In the genomic region with DNA sequence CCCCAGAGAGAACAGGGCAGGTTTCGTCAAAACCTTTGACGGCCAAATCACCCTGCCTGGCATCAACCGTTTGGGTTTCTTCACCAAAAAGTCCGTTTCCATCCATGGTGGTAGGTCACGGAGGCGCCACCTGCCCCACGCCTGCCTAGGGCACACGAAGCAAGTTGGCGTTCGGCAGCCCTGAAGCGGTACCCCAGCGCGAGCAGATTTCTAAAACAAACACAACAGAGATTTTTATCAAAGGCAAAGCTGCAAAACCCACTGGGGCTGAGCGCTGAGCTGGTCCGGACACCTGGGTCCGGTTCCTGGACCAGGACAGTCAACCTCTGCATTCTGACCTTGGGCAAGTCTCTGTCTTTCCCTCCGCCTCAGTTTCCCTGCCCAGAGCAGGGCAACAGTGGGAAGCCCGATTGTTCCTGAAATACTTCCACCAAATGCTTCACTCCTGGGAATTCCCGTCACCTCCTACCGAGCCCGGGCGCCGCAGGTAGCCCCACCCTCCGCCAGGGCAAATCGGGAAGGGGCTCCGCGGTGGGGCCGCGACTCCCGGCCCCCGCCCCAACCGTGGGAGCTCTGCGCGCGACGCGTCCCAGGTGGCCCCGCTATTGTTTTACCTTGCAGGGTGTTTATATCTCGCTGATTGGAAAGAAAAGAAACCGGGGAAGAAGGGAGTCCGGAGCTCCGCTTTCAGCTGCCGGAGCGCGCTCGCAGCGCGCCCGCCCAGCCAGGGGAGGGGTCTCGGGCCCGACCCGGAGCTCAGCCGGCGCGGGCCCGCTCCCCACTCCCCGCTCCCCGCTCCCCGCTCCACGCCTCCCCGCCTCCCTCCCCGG, we compare ENCODE assay signal across 8 cellular contexts. TPM values are rescaled to one million over a fixed set of nuclear protein-coding genes. Genes with fewer than 3 reads are reported as not detected.
DNase-seq lines count a peak whose midpoint lies in the region; ATAC-seq, FAIRE-seq and TF ChIP-seq lines count a peak whose summit lies in the region.

No MANE protein-coding gene starts in this region.

- peak; percentile 6 to 45 (median 31) for ATAC-seq in right lobe of liver
- ATAC-seq in HG02623 (IDR thresholded peaks at IDR 0.05; ENCODE audit: unreplicated experiment) = no peak

- intact Hi-C loops in right lobe of liver (cut with DNase I) (no loop called here), tibial artery (cut with DNase I; ENCODE audit: low total_unique reads) (no loop called here)

- H3K4me1 ChIP-seq in right lobe of liver (peaks cover 0 to 5% (median 0%) of the 10 kb centered on the region in 4 donors), tibial artery (peaks cover 0 to 18% (median 9%) of the 10 kb centered on the region in 4 donors)

- H3K36me3 ChIP-seq in bronchial epithelial cell (ENCODE audit: control insufficient read depth, insufficient read depth, low read length) = peaks cover 3% of the 10 kb centered on the region
- no peaks in the 10 kb centered on the region for H3K36me3 ChIP-seq in right lobe of liver
- no peaks in the 10 kb centered on the region for H3K36me3 ChIP-seq in tibial artery

- FAIRE-seq in bronchial epithelial cell (lab: Jason Lieb, UNC) (no peak), HTR-8/SVneo (lab: Jason Lieb, UNC) (no peak)

- H3K27ac ChIP-seq in right lobe of liver (no peak overlapping the region), tibial artery (peak overlapping the region in 1 of 2 donors; percentile 44)

- DNase-seq in NCI-H1417 (lab: John Stamatoyannopoulos, UW) (peak; percentile 46 to 88 (median 83)), NCI-H1417 treated with DMSO at 0.1 percent for 48 hours (lab: John Stamatoyannopoulos, UW) (no peak), NCI-H2171 treated with DMSO at 0.1 percent for 48 hours (lab: John Stamatoyannopoulos, UW) (peak; percentile 55), bronchial epithelial cell (ENCODE audit: low read depth) (no peak), right lobe of liver (peak in 1 of 3 donors; percentile 28), tibial artery (no peak), HTR-8/SVneo (ENCODE audit: insufficient read length, low spot score) (no peak)

- 4% methylated on average over 44 of the region's 62 CpGs for WGBS in right lobe of liver (ENCODE audit: insufficient coverage, low coverage, low lambda C conversion rate, missing lambda C conversion rate)

- H3K4me3 ChIP-seq in bronchial epithelial cell (ENCODE audit: low read depth, low read length) = peak overlapping the region; percentile 58
- H3K4me3 ChIP-seq in right lobe of liver = peak overlapping the region; percentile 30 to 60 (median 51)
- peak overlapping the region; percentile 54 to 67 for H3K4me3 ChIP-seq in tibial artery

- TF ChIP-seq CTCF in bronchial epithelial cell (IDR thresholded peaks at IDR 0.05; ENCODE audit: insufficient read depth, low read length, severe bottlenecking) (no peak), right lobe of liver (IDR thresholded peaks at IDR 0.05) (no peak), tibial artery (IDR thresholded peaks at IDR 0.05) (no peak)

- H3K27me3 ChIP-seq in bronchial epithelial cell (ENCODE audit: control insufficient read depth, insufficient read depth, low read length) = no peaks in the 10 kb centered on the region
- no peaks in the 10 kb centered on the region for H3K27me3 ChIP-seq in right lobe of liver
- peaks cover 0 to 5% of the 10 kb centered on the region in 2 donors for H3K27me3 ChIP-seq in tibial artery

- no peak for TF ChIP-seq POLR2A in right lobe of liver (IDR thresholded peaks at IDR 0.05)

- H3K9me3 ChIP-seq in right lobe of liver (no peaks in the 10 kb centered on the region), tibial artery (no peaks in the 10 kb centered on the region)

RNA-seq across cellular contexts. Expression of gene IGSF3, which starts 0.6 kb away (rescaled TPM):
- total RNA-seq in bronchial epithelial cell = 37.1 and 66.3 TPM in 2 replicates
- 1 to 10 TPM in 4 of 6 experiments, under 1 TPM in 2; 0.42 to 4.9 (median 1.8) TPM for total RNA-seq in right lobe of liver

Comparison
In these comparisons a context has a peak if more than half of its experiments do, and no peak if none do; other contexts are left out.
1. DNase-seq: peak in NCI-H1417 (3 of 3) and NCI-H2171 treated with DMSO at 0.1 percent for 48 hours (single experiment); none in NCI-H1417 treated with DMSO at 0.1 percent for 48 hours (single experiment), bronchial epithelial cell (single experiment), tibial artery (0 of 2) and HTR-8/SVneo (single experiment).
2. Peak in every context shown above with its lines, with median percentiles within 50 percentile points of each other: H3K4me3 ChIP-seq.